In the genomic region with DNA sequence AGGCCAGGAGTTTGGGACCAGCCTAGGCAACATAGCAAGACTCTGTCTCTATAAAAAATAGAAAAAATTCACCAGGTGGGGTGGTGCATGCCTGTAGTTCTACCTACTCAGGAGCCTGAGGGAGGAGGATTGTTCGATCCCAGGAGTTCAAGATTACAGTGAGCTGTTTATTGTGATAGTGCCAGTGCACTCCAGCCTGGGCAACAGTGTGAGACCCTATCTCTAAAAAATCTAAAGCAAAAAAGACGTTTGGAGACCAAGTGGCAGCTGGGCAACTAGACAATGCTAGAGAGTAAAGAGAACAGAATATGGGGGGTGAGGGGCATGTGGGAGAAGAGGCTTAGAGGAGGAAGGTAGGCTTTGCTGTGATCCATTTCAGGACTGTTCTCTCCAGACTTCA, we compare ENCODE assay signal across 1 cellular context.
TF ChIP-seq lines count a peak whose summit lies in the region.

No MANE protein-coding gene starts in this region.

TF ChIP-seq in GM23338, 12 proteins besides CTCF, POLR2A, EP300 and RAD21 (continued from another document):
- TF ChIP-seq, protein P1, sequence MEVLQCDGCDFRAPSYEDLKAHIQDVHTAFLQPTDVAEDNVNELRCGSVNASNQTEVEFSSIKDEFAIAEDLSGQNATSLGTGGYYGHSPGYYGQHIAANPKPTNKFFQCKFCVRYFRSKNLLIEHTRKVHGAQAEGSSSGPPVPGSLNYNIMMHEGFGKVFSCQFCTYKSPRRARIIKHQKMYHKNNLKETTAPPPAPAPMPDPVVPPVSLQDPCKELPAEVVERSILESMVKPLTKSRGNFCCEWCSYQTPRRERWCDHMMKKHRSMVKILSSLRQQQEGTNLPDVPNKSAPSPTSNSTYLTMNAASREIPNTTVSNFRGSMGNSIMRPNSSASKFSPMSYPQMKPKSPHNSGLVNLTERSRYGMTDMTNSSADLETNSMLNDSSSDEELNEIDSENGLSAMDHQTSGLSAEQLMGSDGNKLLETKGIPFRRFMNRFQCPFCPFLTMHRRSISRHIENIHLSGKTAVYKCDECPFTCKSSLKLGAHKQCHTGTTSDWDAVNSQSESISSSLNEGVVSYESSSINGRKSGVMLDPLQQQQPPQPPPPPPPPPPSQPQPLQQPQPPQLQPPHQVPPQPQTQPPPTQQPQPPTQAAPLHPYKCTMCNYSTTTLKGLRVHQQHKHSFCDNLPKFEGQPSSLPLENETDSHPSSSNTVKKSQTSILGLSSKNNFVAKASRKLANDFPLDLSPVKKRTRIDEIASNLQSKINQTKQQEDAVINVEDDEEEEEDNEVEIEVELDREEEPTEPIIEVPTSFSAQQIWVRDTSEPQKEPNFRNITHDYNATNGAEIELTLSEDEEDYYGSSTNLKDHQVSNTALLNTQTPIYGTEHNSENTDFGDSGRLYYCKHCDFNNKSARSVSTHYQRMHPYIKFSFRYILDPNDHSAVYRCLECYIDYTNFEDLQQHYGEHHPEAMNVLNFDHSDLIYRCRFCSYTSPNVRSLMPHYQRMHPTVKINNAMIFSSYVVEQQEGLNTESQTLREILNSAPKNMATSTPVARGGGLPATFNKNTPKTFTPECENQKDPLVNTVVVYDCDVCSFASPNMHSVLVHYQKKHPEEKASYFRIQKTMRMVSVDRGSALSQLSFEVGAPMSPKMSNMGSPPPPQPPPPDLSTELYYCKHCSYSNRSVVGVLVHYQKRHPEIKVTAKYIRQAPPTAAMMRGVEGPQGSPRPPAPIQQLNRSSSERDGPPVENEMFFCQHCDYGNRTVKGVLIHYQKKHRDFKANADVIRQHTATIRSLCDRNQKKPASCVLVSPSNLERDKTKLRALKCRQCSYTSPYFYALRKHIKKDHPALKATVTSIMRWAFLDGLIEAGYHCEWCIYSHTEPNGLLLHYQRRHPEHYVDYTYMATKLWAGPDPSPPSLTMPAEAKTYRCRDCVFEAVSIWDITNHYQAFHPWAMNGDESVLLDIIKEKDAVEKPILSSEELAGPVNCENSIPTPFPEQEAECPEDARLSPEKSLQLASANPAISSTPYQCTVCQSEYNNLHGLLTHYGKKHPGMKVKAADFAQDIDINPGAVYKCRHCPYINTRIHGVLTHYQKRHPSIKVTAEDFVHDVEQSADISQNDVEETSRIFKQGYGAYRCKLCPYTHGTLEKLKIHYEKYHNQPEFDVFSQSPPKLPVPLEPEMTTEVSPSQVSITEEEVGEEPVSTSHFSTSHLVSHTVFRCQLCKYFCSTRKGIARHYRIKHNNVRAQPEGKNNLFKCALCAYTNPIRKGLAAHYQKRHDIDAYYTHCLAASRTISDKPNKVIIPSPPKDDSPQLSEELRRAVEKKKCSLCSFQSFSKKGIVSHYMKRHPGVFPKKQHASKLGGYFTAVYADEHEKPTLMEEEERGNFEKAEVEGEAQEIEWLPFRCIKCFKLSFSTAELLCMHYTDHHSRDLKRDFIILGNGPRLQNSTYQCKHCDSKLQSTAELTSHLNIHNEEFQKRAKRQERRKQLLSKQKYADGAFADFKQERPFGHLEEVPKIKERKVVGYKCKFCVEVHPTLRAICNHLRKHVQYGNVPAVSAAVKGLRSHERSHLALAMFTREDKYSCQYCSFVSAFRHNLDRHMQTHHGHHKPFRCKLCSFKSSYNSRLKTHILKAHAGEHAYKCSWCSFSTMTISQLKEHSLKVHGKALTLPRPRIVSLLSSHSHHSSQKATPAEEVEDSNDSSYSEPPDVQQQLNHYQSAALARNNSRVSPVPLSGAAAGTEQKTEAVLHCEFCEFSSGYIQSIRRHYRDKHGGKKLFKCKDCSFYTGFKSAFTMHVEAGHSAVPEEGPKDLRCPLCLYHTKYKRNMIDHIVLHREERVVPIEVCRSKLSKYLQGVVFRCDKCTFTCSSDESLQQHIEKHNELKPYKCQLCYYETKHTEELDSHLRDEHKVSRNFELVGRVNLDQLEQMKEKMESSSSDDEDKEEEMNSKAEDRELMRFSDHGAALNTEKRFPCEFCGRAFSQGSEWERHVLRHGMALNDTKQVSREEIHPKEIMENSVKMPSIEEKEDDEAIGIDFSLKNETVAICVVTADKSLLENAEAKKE (CRISPR knock-in tag; IDR thresholded peaks at IDR 0.05) = no peak
- no peak for TF ChIP-seq NANOG (IDR thresholded peaks at IDR 0.05; ENCODE audit: borderline replicate concordance)
- TF ChIP-seq ZNF114 (CRISPR knock-in tag; IDR thresholded peaks at IDR 0.05) = no peak
- TF ChIP-seq EZH2phosphoT487 (IDR thresholded peaks at IDR 0.05; ENCODE audit: unreplicated experiment) = no peak
- no peak for TF ChIP-seq POLR2AphosphoS5 (IDR thresholded peaks at IDR 0.05; ENCODE audit: low read depth)
- TF ChIP-seq, protein P2, sequence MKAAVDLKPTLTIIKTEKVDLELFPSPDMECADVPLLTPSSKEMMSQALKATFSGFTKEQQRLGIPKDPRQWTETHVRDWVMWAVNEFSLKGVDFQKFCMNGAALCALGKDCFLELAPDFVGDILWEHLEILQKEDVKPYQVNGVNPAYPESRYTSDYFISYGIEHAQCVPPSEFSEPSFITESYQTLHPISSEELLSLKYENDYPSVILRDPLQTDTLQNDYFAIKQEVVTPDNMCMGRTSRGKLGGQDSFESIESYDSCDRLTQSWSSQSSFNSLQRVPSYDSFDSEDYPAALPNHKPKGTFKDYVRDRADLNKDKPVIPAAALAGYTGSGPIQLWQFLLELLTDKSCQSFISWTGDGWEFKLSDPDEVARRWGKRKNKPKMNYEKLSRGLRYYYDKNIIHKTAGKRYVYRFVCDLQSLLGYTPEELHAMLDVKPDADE (IDR thresholded peaks at IDR 0.05) = no peak
